In genomic region chr10:96890172-96890513, GRCh38 we compare ENCODE assay signal across 14 cellular contexts. TPM values are rescaled to one million over a fixed set of nuclear protein-coding genes. Genes with fewer than 3 reads are reported as not detected.
A peak's percentile ranks its signal among the peaks of the same experiment; 100 is the strongest.
DNase-seq lines count a peak whose midpoint lies in the region; TF ChIP-seq lines count a peak whose summit lies in the region.
"Had no signal": no experiment of that assay in that cellular context is flagged by ENCODE, and none has a peak within 500 bp of the region (broad histone marks: within the 10 kb centered on the region; RNA-seq: fewer than 3 reads in every experiment).

No MANE protein-coding gene starts in this region.

- no peak overlapping the region for H3K27ac ChIP-seq in RWPE1
- H3K27ac ChIP-seq: 22Rv1, brain microvascular endothelial cell had no signal

- H3K4me1 Mint-ChIP-seq in type B pancreatic cell (ENCODE audit: unreplicated experiment): peaks cover 4% of the 10 kb centered on the region
- H3K4me1 Mint-ChIP-seq in mesothelial cell of epicardium: peaks cover 5% of the 10 kb centered on the region

- TF ChIP-seq CTCF in RWPE1 (conservative IDR thresholded peaks at IDR 0.05; ENCODE audit: low read depth): no peak
- no peak for TF ChIP-seq CTCF in type B pancreatic cell (conservative IDR thresholded peaks at IDR 0.05)
- TF ChIP-seq CTCF in mesothelial cell of epicardium (IDR thresholded peaks at IDR 0.05; ENCODE audit: unreplicated experiment): no peak

- peaks cover 23% of the 10 kb centered on the region for H3K9me3 Mint-ChIP-seq in type B pancreatic cell
- H3K9me3 Mint-ChIP-seq in mesothelial cell of epicardium: peaks cover 33% of the 10 kb centered on the region

- H3K27ac Mint-ChIP-seq in type B pancreatic cell: peak overlapping the region; percentile 70
- H3K27ac Mint-ChIP-seq in mesothelial cell of epicardium: no peak overlapping the region

- DNase-seq in NCI-H510A treated with DMSO at 0.1 percent for 48 hours (lab: John Stamatoyannopoulos, UW) (peak; percentile 64), NCI-H510A (lab: John Stamatoyannopoulos, UW) (no peak), RWPE1 (ENCODE audit: low spot score) (peak; percentile 30), iris pigment epithelial cell (ENCODE audit: low read depth) (peak; percentile 11), type B pancreatic cell (ENCODE audit: extremely low spot score, unreplicated experiment) (no peak), HUDEP-2 (lab: John Stamatoyannopoulos, UW; ENCODE audit: unreplicated experiment in 76 of 76) (no peak), NCI-H2107 treated with DMSO at 0.1 percent for 48 hours (lab: John Stamatoyannopoulos, UW; ENCODE audit: unreplicated experiment) (no peak), mesothelial cell of epicardium (ENCODE audit: low spot score in 2 of 2, unreplicated experiment in 2 of 2) (no peak)
- DNase-seq: activated gamma-delta T cell treated with Interleukin-2 at 50 U/mL for 16 hours; brain microvascular endothelial cell; CD4-positive, alpha-beta memory T cell; right cardiac atrium; stimulated activated CD4-positive, alpha-beta T cell treated with anti-CD3 and anti-CD28 coated beads, Interleukin-4, amount 100 ng/mL, for 24 hours had no signal

- H3K4me3 Mint-ChIP-seq in type B pancreatic cell (peak overlapping the region; percentile 14), mesothelial cell of epicardium (no peak overlapping the region)

- POLR2A ChIA-PET in RWPE1 (lab: Yijun Ruan, JAX; ENCODE audit: low non-redundant PET): no interaction called here

- H3K27me3 Mint-ChIP-seq in type B pancreatic cell (no peaks in the 10 kb centered on the region), mesothelial cell of epicardium (ENCODE audit: low read depth) (no peaks in the 10 kb centered on the region)
- H3K27me3 Mint-ChIP-seq: CD4-positive, alpha-beta memory T cell had no signal

- CTCF ChIA-PET in RWPE1 (lab: Yijun Ruan, JAX): interaction anchor here (0.5 kb wide), 1 partner anchor 35 kb away, joined by 5 read pairs; no protein-coding TSS in a partner anchor

- H3K36me3 Mint-ChIP-seq in type B pancreatic cell (peaks cover 39% of the 10 kb centered on the region), mesothelial cell of epicardium (peaks cover 62% of the 10 kb centered on the region)

RNA-seq across cellular contexts. Expression of gene LCOR, which starts 58.0 kb away (rescaled TPM):
- total RNA-seq in type B pancreatic cell (ENCODE audit: low replicate concordance): 53.6 and 55.1 TPM in 2 replicates
- total RNA-seq in mesothelial cell of epicardium: 65.8 to 70.9 TPM (median 68.2 TPM) in 3 replicates

Comparison
In these comparisons a context has a peak if more than half of its experiments do, and no peak if none do; other contexts are left out.
1. DNase-seq: peak in NCI-H510A treated with DMSO at 0.1 percent for 48 hours (single experiment), RWPE1 (single experiment) and iris pigment epithelial cell (single experiment); none in NCI-H510A (single experiment), type B pancreatic cell (single experiment), HUDEP-2 (0 of 76), NCI-H2107 treated with DMSO at 0.1 percent for 48 hours (single experiment) and mesothelial cell of epicardium (0 of 2).